In the genomic region with DNA sequence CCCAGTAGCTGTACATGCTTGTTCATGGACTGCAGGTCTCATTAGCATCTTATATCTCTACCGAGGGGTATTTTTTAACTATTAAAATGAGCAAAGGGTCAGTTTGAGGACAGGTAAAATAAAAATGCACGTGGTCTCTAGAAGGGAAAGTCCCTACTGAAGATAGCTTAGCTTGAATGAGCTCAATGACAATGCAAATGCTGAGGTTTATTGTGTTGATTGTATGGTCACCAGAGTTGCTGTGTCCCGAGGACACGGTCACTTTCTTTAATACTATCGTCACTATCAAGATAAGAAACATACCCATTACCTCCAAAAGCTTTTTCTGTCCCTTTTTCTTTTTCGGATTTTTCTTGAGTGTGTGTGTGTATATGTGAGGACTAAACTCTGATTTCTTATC, we compare ENCODE assay signal across 28 cellular contexts.
DNase-seq lines count a peak whose midpoint lies in the region; ATAC-seq and TF ChIP-seq lines count a peak whose summit lies in the region.
"Had no signal": no experiment of that assay in that cellular context is flagged by ENCODE, and none has a peak within 500 bp of the region (broad histone marks: within the 10 kb centered on the region; RNA-seq: fewer than 3 reads in every experiment).

No MANE protein-coding gene starts in this region.

- WGBS in transverse colon (ENCODE audit: low coverage in 1 of 2), 2 donors = 37% methylated on average over 6 of the region's 6 CpGs; no CpG with 5 or more reads in 1 of the 2 donors

- H3K4me1 ChIP-seq in GM23338 (ENCODE audit: insufficient read depth) (no peaks in the 10 kb centered on the region; the same call in none of the 2 replicates), transverse colon (no peaks in the 10 kb centered on the region)
- H3K4me1 ChIP-seq: right atrium auricular region had no signal

- no peak for TF ChIP-seq EP300 in transverse colon (IDR thresholded peaks at IDR 0.05; ENCODE audit: low read depth)

- peak; percentile 55 for ATAC-seq in GM19324 (IDR thresholded peaks at IDR 0.05; ENCODE audit: low FRiP score, unreplicated experiment)
- ATAC-seq in GM23338 = no peak
- peak; percentile 77 for ATAC-seq in HG03342 (IDR thresholded peaks at IDR 0.05; ENCODE audit: unreplicated experiment)
- ATAC-seq in GM18873 (IDR thresholded peaks at IDR 0.05; ENCODE audit: low FRiP score, unreplicated experiment) = no peak
- ATAC-seq: activated CD8-positive, alpha-beta T cell treated with anti-CD3 and anti-CD28 coated beads, Interleukin-2, amount 10 ng/mL, durations not matched to agents 7 days and 5 days; activated T-cell treated with anti-CD3 and anti-CD28 coated beads, Interleukin-2, amount 50 U/mL, for 4 hours; HepG2; stimulated activated effector memory CD8-positive, alpha-beta T cell treated with anti-CD3 and anti-CD28 coated beads, Interleukin-12 subunit alpha, Interleukin-12 subunit beta, amount 100 ng/mL, for 72 hours had no signal

- H3K27me3 ChIP-seq in GM23338 (ENCODE audit: insufficient read depth) (no peaks in the 10 kb centered on the region), transverse colon (no peaks in the 10 kb centered on the region)
- H3K27me3 ChIP-seq: right atrium auricular region had no signal

- H3K9me2 ChIP-seq in GM23338 (ENCODE audit: insufficient read depth) = no peaks in the 10 kb centered on the region

- H3K36me3 ChIP-seq in GM23338 (ENCODE audit: insufficient read depth) (no peaks in the 10 kb centered on the region), transverse colon (no peaks in the 10 kb centered on the region)
- H3K36me3 ChIP-seq: right atrium auricular region, thoracic aorta had no signal

- in situ Hi-C loops in transverse colon (cut with MboI; ENCODE audit: low pct_ligation_motif_present in 1 of 4, low pct_unique_long_range_greater_than_20kb in 1 of 4, low sequenced_read_pairs in 3 of 4) = no loop called here

- H3K27me3 Mint-ChIP-seq in GM23338 (ENCODE audit: insufficient read depth, low read depth, poor library complexity) = peaks cover 6% of the 10 kb centered on the region

- no peak for TF ChIP-seq POLR2A in transverse colon (IDR thresholded peaks at IDR 0.05)

- H3K36me3 Mint-ChIP-seq in GM23338 (ENCODE audit: low read depth) = peaks cover 9% of the 10 kb centered on the region; the same call in 2 of the 3 replicates
- H3K36me3 Mint-ChIP-seq: activated naive CD4-positive, alpha-beta T cell treated with anti-CD3 and anti-CD28 coated beads, Interleukin-2, amount 10 ng/mL, durations not matched to agents 7 days and 5 days; CD8-positive, alpha-beta memory T cell; stimulated activated effector memory CD8-positive, alpha-beta T cell treated with anti-CD3 and anti-CD28 coated beads, Interleukin-12 subunit alpha, Interleukin-12 subunit beta, amount 100 ng/mL, for 72 hours had no signal

- peaks cover 17% of the 10 kb centered on the region for H3K4me1 Mint-ChIP-seq in GM23338
- H3K4me1 Mint-ChIP-seq: activated naive CD4-positive, alpha-beta T cell treated with anti-CD3 and anti-CD28 coated beads, Interleukin-2, amount 10 ng/mL, durations not matched to agents 7 days and 5 days had no signal

- no peak overlapping the region for H3K27ac ChIP-seq in GM23338 (ENCODE audit: low read depth)
- no peak overlapping the region for H3K27ac ChIP-seq in transverse colon
- H3K27ac ChIP-seq: PC-9, right atrium auricular region, thoracic aorta had no signal

- intact Hi-C loops in transverse colon (cut with DNase I; ENCODE audit: low total_unique reads) = no loop called here

- no peaks in the 10 kb centered on the region for H3K79me2 ChIP-seq in GM23338 (replicated peaks; ENCODE audit: insufficient read depth)

- no peak overlapping the region for H3K27ac Mint-ChIP-seq in GM23338
- H3K27ac Mint-ChIP-seq: activated B cell treated with CpG ODN at 0.5 μM for 24 hours; activated CD8-positive, alpha-beta T cell treated with anti-CD3 and anti-CD28 coated beads, Interleukin-2, amount 10 ng/mL, durations not matched to agents 7 days and 5 days; activated naive CD4-positive, alpha-beta T cell treated with anti-CD3 and anti-CD28 coated beads, Interleukin-2, amount 10 ng/mL, durations not matched to agents 7 days and 5 days; CD8-positive, alpha-beta memory T cell; stimulated activated effector memory CD8-positive, alpha-beta T cell treated with anti-CD3 and anti-CD28 coated beads, Interleukin-12 subunit alpha, Interleukin-12 subunit beta, amount 100 ng/mL, for 72 hours had no signal

- H3K4me3 ChIP-seq in GM23338 (no peak overlapping the region), transverse colon (no peak overlapping the region)
- H3K4me3 ChIP-seq: PC-9, right atrium auricular region, thoracic aorta had no signal

- 0 out of 2 replicates have a peak overlapping the region, but pooled peaks have one; percentile 10 for H2AFZ ChIP-seq in GM23338
- H2AFZ ChIP-seq: PC-9 had no signal

- DNase-seq in GM23338 (ENCODE audit: low spot score) (no peak), transverse colon (no peak), NCI-H2196 treated with DMSO at 0.1 percent for 48 hours (lab: John Stamatoyannopoulos, UW; ENCODE audit: unreplicated experiment) (no peak), UCSD-AML1 (lab: John Stamatoyannopoulos, UW; ENCODE audit: unreplicated experiment) (no peak)
- DNase-seq: activated B cell treated with CpG ODN at 0.5 μM for 24 hours; activated CD8-positive, alpha-beta T cell treated with anti-CD3 and anti-CD28 coated beads, Interleukin-2, amount 10 ng/mL, durations not matched to agents 7 days and 5 days; activated naive CD4-positive, alpha-beta T cell treated with anti-CD3 and anti-CD28 coated beads, Interleukin-2, amount 10 ng/mL, durations not matched to agents 7 days and 5 days; activated T-cell treated with anti-CD3 and anti-CD28 coated beads, Interleukin-2, amount 50 U/mL, for 4 hours; anterior cingulate cortex; caudate nucleus; CD8-positive, alpha-beta memory T cell; DMS79; erythroblast; kidney; mammary epithelial cell; NCI-H1417 treated with DMSO at 0.1 percent for 48 hours; NCI-H2227 treated with DMSO at 0.1 percent for 48 hours; NCI-H82; PC-9; stimulated activated CD4-positive, alpha-beta T cell treated with anti-CD3 and anti-CD28 coated beads, Interleukin-15, amount 100 ng/mL, for 24 hours; T-helper 2 cell had no signal

- H3F3A ChIP-seq in GM23338 (replicated peaks; ENCODE audit: low read depth) = no peaks in the 10 kb centered on the region

- H3K9me3 Mint-ChIP-seq in GM23338 = peaks cover 17% of the 10 kb centered on the region
- H3K9me3 Mint-ChIP-seq: activated B cell treated with CpG ODN at 0.5 μM for 24 hours; activated naive CD4-positive, alpha-beta T cell treated with anti-CD3 and anti-CD28 coated beads, Interleukin-2, amount 10 ng/mL, durations not matched to agents 7 days and 5 days; activated T-cell treated with anti-CD3 and anti-CD28 coated beads, Interleukin-2, amount 50 U/mL, for 4 hours; stimulated activated effector memory CD8-positive, alpha-beta T cell treated with anti-CD3 and anti-CD28 coated beads, Interleukin-12 subunit alpha, Interleukin-12 subunit beta, amount 100 ng/mL, for 72 hours had no signal

- no peak overlapping the region for H3K4me3 Mint-ChIP-seq in GM23338
- H3K4me3 Mint-ChIP-seq: activated B cell treated with CpG ODN at 0.5 μM for 24 hours; activated CD8-positive, alpha-beta T cell treated with anti-CD3 and anti-CD28 coated beads, Interleukin-2, amount 10 ng/mL, durations not matched to agents 7 days and 5 days; activated naive CD4-positive, alpha-beta T cell treated with anti-CD3 and anti-CD28 coated beads, Interleukin-2, amount 10 ng/mL, durations not matched to agents 7 days and 5 days; activated T-cell treated with anti-CD3 and anti-CD28 coated beads, Interleukin-2, amount 50 U/mL, for 4 hours; CD8-positive, alpha-beta memory T cell; stimulated activated effector memory CD8-positive, alpha-beta T cell treated with anti-CD3 and anti-CD28 coated beads, Interleukin-12 subunit alpha, Interleukin-12 subunit beta, amount 100 ng/mL, for 72 hours had no signal

- no peak overlapping the region for H3K4me2 ChIP-seq in GM23338

- no peak for TF ChIP-seq CTCF in GM23338 (conservative IDR thresholded peaks at IDR 0.05; ENCODE audit: low read depth in 2 of 2)
- no peak for TF ChIP-seq CTCF in transverse colon (IDR thresholded peaks at IDR 0.05)

- H3K9me3 ChIP-seq in transverse colon = no peaks in the 10 kb centered on the region
- H3K9me3 ChIP-seq: right atrium auricular region, thoracic aorta had no signal

- H4K20me1 ChIP-seq in GM23338 (replicated peaks; ENCODE audit: insufficient read depth) = no peaks in the 10 kb centered on the region

Comparison
In these comparisons a context has a peak if more than half of its experiments do, and no peak if none do; other contexts are left out.
1. ATAC-seq: peak in GM19324 (single experiment) and HG03342 (single experiment); none in GM23338 (single experiment) and GM18873 (single experiment).